In genomic region chr9:128690684-128691034, GRCh38 we compare ENCODE assay signal across 8 cellular contexts. TPM values are rescaled to one million over a fixed set of nuclear protein-coding genes. Genes with fewer than 3 reads are reported as not detected.
A peak's percentile ranks its signal among the peaks of the same experiment; 100 is the strongest.
DNase-seq lines count a peak whose midpoint lies in the region; ATAC-seq and TF ChIP-seq lines count a peak whose summit lies in the region.

No MANE protein-coding gene starts in this region.

- TF ChIP-seq CTCF in HL-60 (IDR thresholded peaks at IDR 0.05; ENCODE audit: insufficient read depth, low read length) = no peak

- no peaks in the 10 kb centered on the region for H3K27me3 Mint-ChIP-seq in activated T-helper 2 cell treated with anti-CD3 and anti-CD28 coated beads, Interferon-gamma antibody, Interleukin-2, Interleukin-4, amounts not matched to agents 10 μg/mL and 5 μg/mL and 100 μg/mL, durations not matched to agents 14 hours and 24 hours and 36 hours (ENCODE audit: low read depth)
- no peaks in the 10 kb centered on the region for H3K27me3 Mint-ChIP-seq in stimulated activated naive B cell treated with anti-CD40 and anti-IgM and Interleukin-4, amounts not matched to agents 10 μg/mL and 1 μg/mL and 100 μg/mL, for 72 hours

- H3K27ac Mint-ChIP-seq in activated T-helper 2 cell treated with anti-CD3 and anti-CD28 coated beads, Interferon-gamma antibody, Interleukin-2, Interleukin-4, amounts not matched to agents 10 μg/mL and 5 μg/mL and 100 μg/mL, durations not matched to agents 14 hours and 24 hours and 36 hours = peak overlapping the region; percentile 98
- peak overlapping the region; percentile 99 for H3K27ac Mint-ChIP-seq in stimulated activated naive B cell treated with anti-CD40 and anti-IgM and Interleukin-4, amounts not matched to agents 10 μg/mL and 1 μg/mL and 100 μg/mL, for 72 hours

- DNase-seq in HL-60 (ENCODE audit: low read depth in 1 of 2, low spot score in 1 of 2) (no peak), NOMO-1 treated with dmso at 0.1 percent for 144 hours (lab: John Stamatoyannopoulos, UW; ENCODE audit: unreplicated experiment) (no peak), HuH-7 (ENCODE audit: low spot score) (no peak)
- DNase-seq in activated T-helper 2 cell treated with anti-CD3 and anti-CD28 coated beads, Interferon-gamma antibody, Interleukin-2, Interleukin-4, amounts not matched to agents 10 μg/mL and 5 μg/mL and 100 μg/mL, durations not matched to agents 14 hours and 24 hours and 36 hours (ENCODE audit: low spot score) = no peak
- no peak for DNase-seq in stimulated activated naive B cell treated with anti-CD40 and anti-IgM and Interleukin-4, amounts not matched to agents 10 μg/mL and 1 μg/mL and 100 μg/mL, for 72 hours

- ATAC-seq in stimulated activated naive B cell treated with anti-CD40 and anti-IgM and Interleukin-4, amounts not matched to agents 10 μg/mL and 1 μg/mL and 100 μg/mL, for 72 hours (replicated peaks) = no peak
- no peak for ATAC-seq in HG02970 (IDR thresholded peaks at IDR 0.05; ENCODE audit: low FRiP score, unreplicated experiment)
- ATAC-seq in GM21825 (IDR thresholded peaks at IDR 0.05; ENCODE audit: unreplicated experiment) = no peak

- peaks cover 37% of the 10 kb centered on the region for H3K4me1 Mint-ChIP-seq in activated T-helper 2 cell treated with anti-CD3 and anti-CD28 coated beads, Interferon-gamma antibody, Interleukin-2, Interleukin-4, amounts not matched to agents 10 μg/mL and 5 μg/mL and 100 μg/mL, durations not matched to agents 14 hours and 24 hours and 36 hours (ENCODE audit: low read depth)
- H3K4me1 Mint-ChIP-seq in stimulated activated naive B cell treated with anti-CD40 and anti-IgM and Interleukin-4, amounts not matched to agents 10 μg/mL and 1 μg/mL and 100 μg/mL, for 72 hours = peaks cover 23 to 62% of the 10 kb centered on the region in 2 donors

- H3K27ac ChIP-seq in HL-60 (replicated peaks) = peak overlapping the region; percentile 73

- intact Hi-C loops in activated T-helper 2 cell treated with anti-CD3 and anti-CD28 coated beads, Interferon-gamma antibody, Interleukin-2, Interleukin-4, amounts not matched to agents 10 μg/mL and 5 μg/mL and 100 μg/mL, durations not matched to agents 14 hours and 24 hours and 36 hours (cut with micrococcal nuclease) = loop anchor here (2.0 kb wide), 1 partner anchor 256 kb away; the partner anchor contains the start of genes DOLK and NUP188

- peaks cover 50% of the 10 kb centered on the region for H3K36me3 Mint-ChIP-seq in activated T-helper 2 cell treated with anti-CD3 and anti-CD28 coated beads, Interferon-gamma antibody, Interleukin-2, Interleukin-4, amounts not matched to agents 10 μg/mL and 5 μg/mL and 100 μg/mL, durations not matched to agents 14 hours and 24 hours and 36 hours (ENCODE audit: low read depth)
- H3K36me3 Mint-ChIP-seq in stimulated activated naive B cell treated with anti-CD40 and anti-IgM and Interleukin-4, amounts not matched to agents 10 μg/mL and 1 μg/mL and 100 μg/mL, for 72 hours = peaks cover 35 to 44% of the 10 kb centered on the region in 2 donors

- H3K9me3 ChIP-seq in iPS-18c (ENCODE audit: control insufficient read depth, insufficient read depth, low read length) = no peaks in the 10 kb centered on the region

- no peaks in the 10 kb centered on the region for H3K27me3 ChIP-seq in HL-60 (ENCODE audit: insufficient read depth, poor library complexity, severe bottlenecking)

- H3K4me3 ChIP-seq in HL-60 (replicated peaks; ENCODE audit: insufficient read depth, low read length) (peak overlapping the region; percentile 98), iPS-18c (ENCODE audit: insufficient read depth, low read depth, low read length) (peak overlapping the region; percentile 64)

- peak overlapping the region; percentile 100 for H3K4me3 Mint-ChIP-seq in activated T-helper 2 cell treated with anti-CD3 and anti-CD28 coated beads, Interferon-gamma antibody, Interleukin-2, Interleukin-4, amounts not matched to agents 10 μg/mL and 5 μg/mL and 100 μg/mL, durations not matched to agents 14 hours and 24 hours and 36 hours (ENCODE audit: low read depth)
- peak overlapping the region; percentile 97 to 98 for H3K4me3 Mint-ChIP-seq in stimulated activated naive B cell treated with anti-CD40 and anti-IgM and Interleukin-4, amounts not matched to agents 10 μg/mL and 1 μg/mL and 100 μg/mL, for 72 hours

- H3K9me3 Mint-ChIP-seq in activated T-helper 2 cell treated with anti-CD3 and anti-CD28 coated beads, Interferon-gamma antibody, Interleukin-2, Interleukin-4, amounts not matched to agents 10 μg/mL and 5 μg/mL and 100 μg/mL, durations not matched to agents 14 hours and 24 hours and 36 hours = no peaks in the 10 kb centered on the region
- H3K9me3 Mint-ChIP-seq in stimulated activated naive B cell treated with anti-CD40 and anti-IgM and Interleukin-4, amounts not matched to agents 10 μg/mL and 1 μg/mL and 100 μg/mL, for 72 hours = no peaks in the 10 kb centered on the region

RNA-seq across cellular contexts. Expression of gene SET, which starts 1.6 kb away (rescaled TPM):
- total RNA-seq in activated T-helper 2 cell treated with anti-CD3 and anti-CD28 coated beads, Interferon-gamma antibody, Interleukin-2, Interleukin-4, amounts not matched to agents 10 μg/mL and 5 μg/mL and 100 μg/mL, durations not matched to agents 14 hours and 24 hours and 36 hours = 749 and 756 TPM in 2 replicates

RNA-seq across cellular contexts. Expression of gene PKN3, which starts 11.6 kb away (rescaled TPM):
- total RNA-seq in activated T-helper 2 cell treated with anti-CD3 and anti-CD28 coated beads, Interferon-gamma antibody, Interleukin-2, Interleukin-4, amounts not matched to agents 10 μg/mL and 5 μg/mL and 100 μg/mL, durations not matched to agents 14 hours and 24 hours and 36 hours = 25.4 and 28.0 TPM in 2 replicates

RNA-seq across cellular contexts. Expression of gene ZDHHC12, which starts 33.3 kb away (rescaled TPM):
- total RNA-seq in activated T-helper 2 cell treated with anti-CD3 and anti-CD28 coated beads, Interferon-gamma antibody, Interleukin-2, Interleukin-4, amounts not matched to agents 10 μg/mL and 5 μg/mL and 100 μg/mL, durations not matched to agents 14 hours and 24 hours and 36 hours = 51.7 and 53.2 TPM in 2 replicates

RNA-seq across cellular contexts. Expression of gene DYNC2I2, which starts 34.0 kb away (rescaled TPM):
- total RNA-seq in activated T-helper 2 cell treated with anti-CD3 and anti-CD28 coated beads, Interferon-gamma antibody, Interleukin-2, Interleukin-4, amounts not matched to agents 10 μg/mL and 5 μg/mL and 100 μg/mL, durations not matched to agents 14 hours and 24 hours and 36 hours = 41.7 and 43.5 TPM in 2 replicates
